ENCODE assay signal across 8 cellular contexts in the genomic region with DNA sequence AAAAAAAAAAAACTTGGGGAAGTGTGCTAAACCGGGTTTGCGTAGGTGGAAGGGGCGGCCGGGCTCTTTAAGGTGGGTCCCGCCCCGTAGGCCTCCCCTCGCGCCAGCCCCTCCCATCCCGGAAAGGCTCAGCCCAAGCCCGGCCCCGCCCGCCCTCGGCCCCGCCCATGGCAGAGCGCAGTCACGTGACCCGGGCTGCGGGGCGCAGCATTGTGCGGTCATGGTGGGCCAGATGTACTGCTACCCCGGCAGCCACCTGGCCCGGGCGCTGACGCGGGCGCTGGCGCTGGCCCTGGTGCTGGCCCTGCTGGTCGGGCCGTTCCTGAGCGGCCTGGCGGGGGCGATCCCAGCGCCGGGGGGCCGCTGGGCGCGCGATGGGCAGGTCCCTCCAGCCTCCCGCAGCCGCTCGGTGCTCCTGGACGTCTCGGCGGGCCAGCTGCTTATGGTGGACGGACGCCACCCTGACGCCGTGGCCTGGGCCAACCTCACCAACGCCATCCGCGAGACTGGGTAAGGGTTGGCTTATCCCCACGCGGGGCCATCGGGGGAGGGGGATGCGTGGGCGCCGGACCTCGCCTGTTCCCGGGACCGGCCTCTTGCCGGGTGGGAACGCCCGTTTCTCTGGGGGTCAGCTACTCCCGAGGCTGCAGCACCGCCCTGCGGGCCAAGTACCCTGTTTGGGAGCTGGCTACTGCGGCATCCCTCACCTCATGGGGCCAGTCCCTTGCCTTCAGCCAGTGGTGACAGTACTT. TPM values are rescaled to one million over a fixed set of nuclear protein-coding genes. Genes with fewer than 3 reads are reported as not detected.
DNase-seq lines count a peak whose midpoint lies in the region; TF ChIP-seq lines count a peak whose summit lies in the region.

A gene with protein sequence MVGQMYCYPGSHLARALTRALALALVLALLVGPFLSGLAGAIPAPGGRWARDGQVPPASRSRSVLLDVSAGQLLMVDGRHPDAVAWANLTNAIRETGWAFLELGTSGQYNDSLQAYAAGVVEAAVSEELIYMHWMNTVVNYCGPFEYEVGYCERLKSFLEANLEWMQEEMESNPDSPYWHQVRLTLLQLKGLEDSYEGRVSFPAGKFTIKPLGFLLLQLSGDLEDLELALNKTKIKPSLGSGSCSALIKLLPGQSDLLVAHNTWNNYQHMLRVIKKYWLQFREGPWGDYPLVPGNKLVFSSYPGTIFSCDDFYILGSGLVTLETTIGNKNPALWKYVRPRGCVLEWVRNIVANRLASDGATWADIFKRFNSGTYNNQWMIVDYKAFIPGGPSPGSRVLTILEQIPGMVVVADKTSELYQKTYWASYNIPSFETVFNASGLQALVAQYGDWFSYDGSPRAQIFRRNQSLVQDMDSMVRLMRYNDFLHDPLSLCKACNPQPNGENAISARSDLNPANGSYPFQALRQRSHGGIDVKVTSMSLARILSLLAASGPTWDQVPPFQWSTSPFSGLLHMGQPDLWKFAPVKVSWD (plus strand): TSS at position 207 of the 752 bp plus-strand sequence. CDS start 14 bp downstream, at position 221.

- H3K27ac ChIP-seq in SK-N-SH (ENCODE audit: low read depth in 2 of 2, low read length in 1 of 2) (peak within 1 kb of the TSS; percentile 22 to 51; a peak in 2 of 4 replicates), suprapubic skin (peak within 1 kb of the TSS; percentile 70)

- H3K9me3 ChIP-seq in SK-N-SH (no peaks in the 10 kb centered on the region), suprapubic skin (no peaks in the 10 kb centered on the region)

- H3K9me2 ChIP-seq in SK-N-SH = no peaks in the 10 kb centered on the region

- H3K4me1 ChIP-seq in SK-N-SH (ENCODE audit: control insufficient read depth in 1 of 2, insufficient read depth in 2 of 2, low read depth in 1 of 2, low read length in 1 of 2) (peaks cover 0 to 11% of the 10 kb centered on the region in 2 experiments; a peak in 1 of 4 replicates), suprapubic skin (peaks cover 38% of the 10 kb centered on the region)

- H3K4me2 ChIP-seq in SK-N-SH = peak within 1 kb of the TSS; percentile 85

- H3K27me3 ChIP-seq in SK-N-SH (ENCODE audit: insufficient read depth) (no peaks in the 10 kb centered on the region), suprapubic skin (no peaks in the 10 kb centered on the region)

- H4K20me1 ChIP-seq in SK-N-SH (ENCODE audit: insufficient read depth) = 0 out of 2 replicates have a peak, but pooled peaks cover 3% of the 10 kb centered on the region

- TF ChIP-seq CTCF in SK-N-SH (IDR thresholded peaks at IDR 0.05) (no peak), suprapubic skin (IDR thresholded peaks at IDR 0.05) (no peak)

- H3K79me2 ChIP-seq in SK-N-SH (ENCODE audit: insufficient read depth) = peaks cover 19% of the 10 kb centered on the region; the same call in 1 of the 2 replicates

- H2AFZ ChIP-seq in SK-N-SH (ENCODE audit: low read depth) = peak within 1 kb of the TSS; percentile 93

- 1% methylated on average over 12 of the region's 67 CpGs for WGBS in SK-N-SH (ENCODE audit: low lambda C conversion rate)
- 2% methylated on average over 6 of the region's 67 CpGs for WGBS in suprapubic skin

- no peak for TF ChIP-seq EP300 in SK-N-SH (IDR thresholded peaks at IDR 0.05; ENCODE audit: borderline replicate concordance in 1 of 2, low read depth in 1 of 2, low read length in 1 of 2)
- TF ChIP-seq EP300 in suprapubic skin (IDR thresholded peaks at IDR 0.05) = no peak

- TF ChIP-seq RAD21 in SK-N-SH (IDR thresholded peaks at IDR 0.05; ENCODE audit: low read length) = peak; percentile 35

- TF ChIP-seq POLR2A in suprapubic skin (IDR thresholded peaks at IDR 0.05) = peak in 1 of 2 donors; percentile 13

- H3K36me3 ChIP-seq in SK-N-SH (replicated peaks in 1 of 2; ENCODE audit: control insufficient read depth in 1 of 2, insufficient read depth in 2 of 2, low read length in 1 of 2) = no peaks in the 10 kb centered on the region
- H3K36me3 ChIP-seq in suprapubic skin = no peaks in the 10 kb centered on the region

- peak; percentile 85 for DNase-seq in GM04504 (ENCODE audit: low read depth)
- DNase-seq in HEK293T (ENCODE audit: extremely low spot score) = peak; percentile 99
- DNase-seq in MV-4-11 (lab: John Stamatoyannopoulos, UW) = peak; percentile 87
- DNase-seq in SK-N-SH = peak; percentile 99
- DNase-seq in activated naive CD4-positive, alpha-beta T cell treated with anti-CD3 and anti-CD28 coated beads, Interleukin-2, amount 50 U/mL, for 16 hours = peak; percentile 94
- DNase-seq in germinal center (ENCODE audit: low spot score) = peak; percentile 99
- peak; percentile 92 for DNase-seq in occipital lobe (lab: John Stamatoyannopoulos, UW)
- DNase-seq in suprapubic skin (ENCODE audit: low spot score in 2 of 2) = peak; percentile 95 to 97

- POLR2A ChIA-PET in HEK293T (lab: Yijun Ruan, JAX) (interaction anchor here (0.7 to 1.6 kb wide), 2 partner anchors 10 to 64 kb away, joined by 3 read pairs; partner anchors contain the start of gene SDSL), SK-N-SH (lab: Yijun Ruan, JAX) (no interaction called here)

- CTCF ChIA-PET in HEK293T (lab: Yijun Ruan, JAX) = no interaction called here
- CTCF ChIA-PET in SK-N-SH (lab: Yijun Ruan, JAX) = interaction anchor here (0.7 to 1.5 kb wide), 10 partner anchors 10 to 496 kb away, joined by 3 to 12 read pairs (median 3); no protein-coding TSS in a partner anchor

- H3K4me3 ChIP-seq in SK-N-SH (ENCODE audit: low read depth in 2 of 2, low read length in 1 of 2) (peak within 1 kb of the TSS; percentile 72 to 86), suprapubic skin (peak within 1 kb of the TSS; percentile 56)

- H3F3A ChIP-seq in SK-N-SH (replicated peaks; ENCODE audit: insufficient read depth) = peaks cover 5% of the 10 kb centered on the region

- peak within 1 kb of the TSS; percentile 76 for H3K9ac ChIP-seq in SK-N-SH

TF ChIP-seq in HEK293T, 16 proteins besides CTCF, POLR2A, EP300 and RAD21:
- TF ChIP-seq FOXM1 (IDR thresholded peaks at IDR 0.05; ENCODE audit: borderline replicate concordance) (no peak), CTBP1 (IDR thresholded peaks at IDR 0.05; ENCODE audit: borderline replicate concordance) (no peak), TARDBP (IDR thresholded peaks at IDR 0.05) (no peak), ELF4 (IDR thresholded peaks at IDR 0.05) (no peak), FOXA1 (IDR thresholded peaks at IDR 0.05) (no peak)
TF ChIP-seq in HEK293T: peak in this region for 0.

TF ChIP-seq in SK-N-SH, 30 proteins besides CTCF, POLR2A, EP300 and RAD21 (continues in another document):
- TF ChIP-seq USF1 (IDR thresholded peaks at IDR 0.05; ENCODE audit: borderline replicate concordance, low read depth) = peak; percentile 95
- peak; percentile 94 for TF ChIP-seq REST (IDR thresholded peaks at IDR 0.05; ENCODE audit: low read depth, low read length)
- peak; percentile 69 for TF ChIP-seq USF2 (IDR thresholded peaks at IDR 0.05; ENCODE audit: borderline replicate concordance, low read depth, low read length)
- no peak for TF ChIP-seq EZH2phosphoT487 (IDR thresholded peaks at IDR 0.05; ENCODE audit: borderline replicate concordance, low read depth)
- no peak for TF ChIP-seq YY1 (IDR thresholded peaks at IDR 0.05; ENCODE audit: low read depth)
- TF ChIP-seq FOXJ3 (CRISPR knock-in tag; IDR thresholded peaks at IDR 0.05) = no peak
- peak; percentile 88; the same call in 1 of the 2 replicates for TF ChIP-seq SIN3A (IDR thresholded peaks at IDR 0.05; ENCODE audit: borderline replicate concordance, low read depth, low read length)
- TF ChIP-seq RFX5 (IDR thresholded peaks at IDR 0.05; ENCODE audit: low read length) = no peak
- TF ChIP-seq ELF1 (IDR thresholded peaks at IDR 0.05) = peak; percentile 78
- peak; percentile 72; the same call in 1 of the 2 replicates for TF ChIP-seq MXI1 (IDR thresholded peaks at IDR 0.05; ENCODE audit: low read depth, low read length)

RNA-seq across cellular contexts. Expression of the gene that starts here (rescaled TPM):
- 12.1 and 15.2 TPM in 2 replicates for polyA plus RNA-seq in SK-N-SH (2012; rRNA removed)
- 12.0 and 14.6 TPM in 2 replicates for polyA plus RNA-seq in SK-N-SH (2012; cell fraction: cytosol; rRNA removed)
- polyA plus RNA-seq in SK-N-SH (2012; cell fraction: nucleus; rRNA removed) = 17.4 and 19.8 TPM in 2 replicates
- total RNA-seq in occipital lobe (8.9 TPM), suprapubic skin (10 to 100 TPM; 22.2 to 29.2 (median 27.3) TPM)

Comparison
In these comparisons a context has a peak if more than half of its experiments do, and no peak if none do; other contexts are left out.
1. Peak in every context shown above with its lines: DNase-seq, H3K4me3 ChIP-seq and H3K27ac ChIP-seq.